ENCODE assay signal across 8 cellular contexts in genomic region chr6:10694302-10695085, GRCh38. TPM values are rescaled to one million over a fixed set of nuclear protein-coding genes. Genes with fewer than 3 reads are reported as not detected.
DNase-seq lines count a peak whose midpoint lies in the region; ATAC-seq and TF ChIP-seq lines count a peak whose summit lies in the region.

Gene C6orf52 (minus strand): TSS chr6:10694616. CDS start chr6:10687550, 7,066 bp downstream.
A gene with protein sequence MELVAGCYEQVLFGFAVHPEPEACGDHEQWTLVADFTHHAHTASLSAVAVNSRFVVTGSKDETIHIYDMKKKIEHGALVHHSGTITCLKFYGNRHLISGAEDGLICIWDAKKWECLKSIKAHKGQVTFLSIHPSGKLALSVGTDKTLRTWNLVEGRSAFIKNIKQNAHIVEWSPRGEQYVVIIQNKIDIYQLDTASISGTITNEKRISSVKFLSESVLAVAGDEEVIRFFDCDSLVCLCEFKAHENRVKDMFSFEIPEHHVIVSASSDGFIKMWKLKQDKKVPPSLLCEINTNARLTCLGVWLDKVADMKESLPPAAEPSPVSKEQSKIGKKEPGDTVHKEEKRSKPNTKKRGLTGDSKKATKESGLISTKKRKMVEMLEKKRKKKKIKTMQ (plus strand): TSS chr6:10694972. CDS start chr6:10694986, 14 bp downstream.

- 2% methylated on average over 45 of the region's 53 CpGs for WGBS in mammary epithelial cell (ENCODE audit: low coverage, missing lambda C conversion rate)

- H3K79me2 ChIP-seq in mammary epithelial cell (ENCODE audit: insufficient read depth, low read length) = peaks cover 65% of the 10 kb centered on the region

- H3K27ac ChIP-seq in AG04450 (ENCODE audit: low read depth, low read length) (peak within 1 kb of the TSS; percentile 95), WERI-Rb-1 (peak within 1 kb of the TSS; percentile 99), mammary epithelial cell (ENCODE audit: insufficient read depth, low read depth, low read length) (peak within 1 kb of the TSS; percentile 98), skin epidermis (peak within 1 kb of the TSS; percentile 78 to 98 (median 93))

- TSS peak; percentile 86 for BruUV-seq in mammary epithelial cell (replicated peaks; lab: Mats Ljungman, UMichigan)

- H3K4me3 ChIP-seq in AG04450 (ENCODE audit: low read depth, low read length) (peak within 1 kb of the TSS; percentile 77), WERI-Rb-1 (ENCODE audit: low read depth, low read length) (peak within 1 kb of the TSS; percentile 87), mammary epithelial cell (replicated peaks in 1 of 3; ENCODE audit: insufficient read depth in 1 of 3, low read depth in 2 of 3, low read length in 3 of 3) (peak within 1 kb of the TSS; percentile 58 to 98 (median 96)), skin epidermis (peak within 1 kb of the TSS; percentile 64 to 95 (median 74))

- H3K4me2 ChIP-seq in mammary epithelial cell (ENCODE audit: insufficient read depth, low read depth, low read length) = peak within 1 kb of the TSS; percentile 90

- H3K9me3 ChIP-seq in AG04450 (ENCODE audit: control insufficient read depth, insufficient read depth, low read length) (no peaks in the 10 kb centered on the region), WERI-Rb-1 (ENCODE audit: severe bottlenecking) (no peaks in the 10 kb centered on the region), mammary epithelial cell (replicated peaks; ENCODE audit: insufficient read depth, low read length) (no peaks in the 10 kb centered on the region)

- H3K4me1 ChIP-seq in mammary epithelial cell (ENCODE audit: insufficient read depth, low read length) = peaks cover 19% of the 10 kb centered on the region

- dilution Hi-C loops in mammary epithelial cell (cut with HindIII; ENCODE audit: low sequenced_read_pairs) = no loop called here

- POLR2A ChIA-PET in AG04450 (lab: Yijun Ruan, JAX) = interaction anchor here (0.5 to 2.3 kb wide), 13 partner anchors 25 to 1141 kb away, joined by 3 to 40 read pairs (median 3); partner anchors contain the start of genes NEDD9, TMEM14B and TMEM14C

- peak within 1 kb of the TSS; percentile 99 for H2AFZ ChIP-seq in mammary epithelial cell (ENCODE audit: low read depth, low read length)

- TF ChIP-seq CTCF in AG04450 (IDR thresholded peaks at IDR 0.05; ENCODE audit: low read depth, low read length) (no peak), WERI-Rb-1 (IDR thresholded peaks at IDR 0.05; ENCODE audit: low read depth, low read length) (no peak), mammary epithelial cell (conservative IDR thresholded peaks at IDR 0.05 in 1 of 2, IDR thresholded peaks at IDR 0.05 in 1 of 2; ENCODE audit: extremely low read depth in 1 of 2, insufficient read depth in 1 of 2, low read depth in 1 of 2, low read length in 2 of 2) (no peak)

- no peaks in the 10 kb centered on the region for H3K27me3 ChIP-seq in AG04450 (ENCODE audit: control insufficient read depth, insufficient read depth, low read length)
- H3K27me3 ChIP-seq in WERI-Rb-1 (ENCODE audit: insufficient read depth, low read depth, severe bottlenecking) = no peaks in the 10 kb centered on the region
- no peaks in the 10 kb centered on the region for H3K27me3 ChIP-seq in mammary epithelial cell (ENCODE audit: insufficient read depth, low read length)

- ATAC-seq in GM18907 (IDR thresholded peaks at IDR 0.05; ENCODE audit: unreplicated experiment) = peak; percentile 99
- peak; percentile 98 for ATAC-seq in HG03139 (IDR thresholded peaks at IDR 0.05; ENCODE audit: unreplicated experiment)

- CTCF ChIA-PET in AG04450 (lab: Charles Lee) = interaction anchor here (0.6 to 2.0 kb wide), 7 partner anchors 10 to 216 kb away, joined by 3 to 14 read pairs (median 3); no protein-coding TSS in a partner anchor
- CTCF ChIA-PET in mammary epithelial cell (lab: Charles Lee; ENCODE audit: low non-redundant PET) = interaction anchor here (0.6 kb wide), 2 partner anchors 14 to 39 kb away, joined by 3 to 12 read pairs; no protein-coding TSS in a partner anchor

- intact Hi-C loops in mammary epithelial cell (cut with micrococcal nuclease) = loop anchor here (1.0 to 2.0 kb wide), 7 partner anchors 28 to 216 kb away; partner anchors contain the start of gene TMEM14B

- peaks cover 26% of the 10 kb centered on the region for H3K36me3 ChIP-seq in WERI-Rb-1
- no peaks in the 10 kb centered on the region for H3K36me3 ChIP-seq in mammary epithelial cell (ENCODE audit: insufficient read depth, low read length)

- no peaks in the 10 kb centered on the region for H4K20me1 ChIP-seq in mammary epithelial cell (ENCODE audit: insufficient read depth, low read length)

- in situ Hi-C loops in mammary epithelial cell (cut with MboI; ENCODE audit: low sequenced_read_pairs in 2 of 2) = loop anchor here in 1 of 2 donors (10.0 kb wide), 1 partner anchor 180 kb away; no protein-coding TSS in a partner anchor

- DNase-seq in AG04450 (ENCODE audit: low read depth, low spot score) = peak; percentile 80
- peak; percentile 92 for DNase-seq in NCI-H2196 treated with DMSO at 0.1 percent for 48 hours (lab: John Stamatoyannopoulos, UW; ENCODE audit: unreplicated experiment)
- peak; percentile 98 for DNase-seq in WERI-Rb-1
- DNase-seq in mammary epithelial cell = peak; percentile 91
- DNase-seq in iPS-NIHi11 (ENCODE audit: low spot score) = peak; percentile 95

- peak within 1 kb of the TSS; percentile 99 for H3K9ac ChIP-seq in mammary epithelial cell (ENCODE audit: insufficient read depth, low read length)

RNA-seq across cellular contexts. Expression of gene C6orf52, which starts in this region (rescaled TPM):
- 0.63 and 0.74 TPM in 2 replicates for polyA plus RNA-seq in AG04450 (2011; rRNA removed)
- polyA minus RNA-seq in AG04450 (2011; rRNA and poly(A)+ RNA removed) = not detected in 2 replicates
- total RNA-seq in mammary epithelial cell = under 1 TPM in 1 of 2 donors, not detected in 1; 0.50 TPM
- 0.60 TPM for polyA plus RNA-seq in mammary epithelial cell
- polyA minus RNA-seq in mammary epithelial cell = not detected

RNA-seq across cellular contexts. Expression of the second gene that starts in this region (rescaled TPM):
- polyA plus RNA-seq in AG04450 (2011; rRNA removed) (18.7 and 24.2 TPM in 2 replicates), mammary epithelial cell (23.8 TPM)
- 6.9 and 9.8 TPM in 2 replicates for polyA minus RNA-seq in AG04450 (2011; rRNA and poly(A)+ RNA removed)
- total RNA-seq in mammary epithelial cell = 10 to 100 TPM; 14.8 to 24.7 TPM
- 9.8 TPM for polyA minus RNA-seq in mammary epithelial cell

Comparison
In these comparisons a context has a peak if more than half of its experiments do, and no peak if none do; other contexts are left out.
1. Peak in every context shown above with its lines: DNase-seq, ATAC-seq, H3K4me3 ChIP-seq and H3K27ac ChIP-seq.